In the genomic region with DNA sequence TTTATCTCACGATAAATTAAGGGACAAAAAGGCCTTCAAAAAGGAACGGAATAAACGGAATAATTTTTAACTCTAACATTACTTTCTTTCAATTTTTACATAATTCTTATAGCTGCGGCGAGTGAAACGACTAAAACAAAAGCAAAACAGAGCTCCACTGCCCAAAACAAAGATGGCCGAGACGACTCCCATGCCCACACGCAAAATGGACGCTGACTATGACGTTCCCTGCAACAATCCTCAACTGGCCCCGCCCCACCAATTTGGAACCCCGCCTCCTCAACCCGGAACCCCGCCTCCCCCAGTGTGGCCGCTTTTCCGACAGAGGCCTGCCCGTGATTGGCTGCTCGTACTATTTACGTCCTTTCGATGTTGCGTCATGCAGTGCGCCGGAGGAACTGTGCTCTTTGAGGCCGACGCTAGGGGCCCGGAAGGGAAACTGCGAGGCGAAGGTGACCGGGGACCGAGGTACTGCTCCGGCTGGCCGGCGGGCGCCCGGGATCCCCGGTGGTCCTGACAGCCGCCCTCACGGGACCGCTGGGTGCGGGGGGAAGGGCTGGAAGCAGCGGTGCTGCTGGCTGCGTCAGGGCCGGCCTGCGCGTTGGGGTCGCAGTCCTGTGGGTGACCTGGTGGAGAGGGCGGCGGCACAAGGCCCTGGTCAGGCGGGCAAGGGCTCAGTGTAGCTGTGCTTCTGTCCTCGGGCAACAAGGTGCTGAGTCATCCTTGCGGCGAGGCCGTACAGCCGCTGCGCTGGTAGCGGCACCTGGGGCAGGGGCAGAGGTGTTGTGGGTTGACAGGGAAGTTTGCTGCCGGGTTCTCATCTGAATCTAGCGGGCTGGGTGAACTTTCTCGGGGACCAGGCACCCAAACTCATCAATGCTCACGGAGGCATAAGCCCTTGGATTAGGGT, we compare ENCODE assay signal across 8 cellular contexts. TPM values are rescaled to one million over a fixed set of nuclear protein-coding genes. Genes with fewer than 3 reads are reported as not detected.
DNase-seq lines count a peak whose midpoint lies in the region; ATAC-seq, FAIRE-seq and TF ChIP-seq lines count a peak whose summit lies in the region.

A gene with protein sequence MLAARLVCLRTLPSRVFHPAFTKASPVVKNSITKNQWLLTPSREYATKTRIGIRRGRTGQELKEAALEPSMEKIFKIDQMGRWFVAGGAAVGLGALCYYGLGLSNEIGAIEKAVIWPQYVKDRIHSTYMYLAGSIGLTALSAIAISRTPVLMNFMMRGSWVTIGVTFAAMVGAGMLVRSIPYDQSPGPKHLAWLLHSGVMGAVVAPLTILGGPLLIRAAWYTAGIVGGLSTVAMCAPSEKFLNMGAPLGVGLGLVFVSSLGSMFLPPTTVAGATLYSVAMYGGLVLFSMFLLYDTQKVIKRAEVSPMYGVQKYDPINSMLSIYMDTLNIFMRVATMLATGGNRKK (plus strand): TSS at position 384 of the 910 bp plus-strand sequence. CDS start 1,992 bp downstream, outside the sequence.

- no peaks in the 10 kb centered on the region for H3K27me3 ChIP-seq in left ventricle myocardium inferior (ENCODE audit: low read depth)
- H3K27me3 ChIP-seq in prostate gland (replicated peaks; ENCODE audit: insufficient read depth) = no peaks in the 10 kb centered on the region

- DNase-seq in GM12892 (ENCODE audit: insufficient read length) (peak; percentile 63), NCI-H146 treated with DMSO at 0.1 percent for 48 hours (lab: John Stamatoyannopoulos, UW; ENCODE audit: unreplicated experiment) (peak; percentile 96), amygdala (lab: John Stamatoyannopoulos, UW) (peak; percentile 47 to 99 (median 98)), left ventricle myocardium inferior (peak; percentile 99), prostate gland (ENCODE audit: low spot score) (peak; percentile 99), urothelium cell line (ENCODE audit: low spot score) (peak; percentile 94)

- peak; percentile 83 for TF ChIP-seq POLR2A in GM12892 (IDR thresholded peaks at IDR 0.05; ENCODE audit: low read depth, low read length)
- peak; percentile 74 for TF ChIP-seq POLR2A in prostate gland (IDR thresholded peaks at IDR 0.05)

- H3K4me3 ChIP-seq in left ventricle myocardium inferior = peak within 1 kb of the TSS; percentile 100
- H3K4me3 ChIP-seq in prostate gland = peak within 1 kb of the TSS; percentile 67 to 97

- peaks cover 20% of the 10 kb centered on the region for H3K27me3 Mint-ChIP-seq in T-helper 1 cell treated with Interleukin-12 subunit alpha and Interleukin-12 subunit beta and Interleukin-4 antibody, amounts not matched to agents 30 μg/mL and 1 μg/mL, for 36 hours (ENCODE audit: low read depth)

- H3K9me3 Mint-ChIP-seq in T-helper 1 cell treated with Interleukin-12 subunit alpha and Interleukin-12 subunit beta and Interleukin-4 antibody, amounts not matched to agents 30 μg/mL and 1 μg/mL, for 36 hours = no peaks in the 10 kb centered on the region

- peaks cover 34% of the 10 kb centered on the region for H3K36me3 ChIP-seq in left ventricle myocardium inferior
- H3K36me3 ChIP-seq in prostate gland = peaks cover 0 to 13% of the 10 kb centered on the region in 2 donors

- peak within 1 kb of the TSS; percentile 86 for H3K4me3 Mint-ChIP-seq in T-helper 1 cell treated with Interleukin-12 subunit alpha and Interleukin-12 subunit beta and Interleukin-4 antibody, amounts not matched to agents 30 μg/mL and 1 μg/mL, for 36 hours

- peak; percentile 98 for ATAC-seq in HG02870 (IDR thresholded peaks at IDR 0.05; ENCODE audit: unreplicated experiment)

- TF ChIP-seq CTCF in left ventricle myocardium inferior (IDR thresholded peaks at IDR 0.05; ENCODE audit: borderline replicate concordance) (peak; percentile 59), prostate gland (IDR thresholded peaks at IDR 0.05) (peak in 3 of 4 experiments; percentile 24 to 69 (median 61))

- H3K4me1 ChIP-seq in left ventricle myocardium inferior (peaks cover 41% of the 10 kb centered on the region), prostate gland (replicated peaks) (no peaks in the 10 kb centered on the region)

- peaks cover 12% of the 10 kb centered on the region for H3K36me3 Mint-ChIP-seq in T-helper 1 cell treated with Interleukin-12 subunit alpha and Interleukin-12 subunit beta and Interleukin-4 antibody, amounts not matched to agents 30 μg/mL and 1 μg/mL, for 36 hours (ENCODE audit: low read depth)

- peak within 1 kb of the TSS; percentile 98 for H3K27ac ChIP-seq in left ventricle myocardium inferior (replicated peaks)
- H3K27ac ChIP-seq in prostate gland = peak within 1 kb of the TSS; percentile 84 to 93

- peak within 1 kb of the TSS; percentile 97 for H3K27ac Mint-ChIP-seq in T-helper 1 cell treated with Interleukin-12 subunit alpha and Interleukin-12 subunit beta and Interleukin-4 antibody, amounts not matched to agents 30 μg/mL and 1 μg/mL, for 36 hours

- peak; percentile 99 for FAIRE-seq in GM12892 (lab: Jason Lieb, UNC)
- FAIRE-seq in urothelium cell line (lab: Jason Lieb, UNC) = no peak

- under 1% methylated on average over 57 of the region's 61 CpGs for WGBS in prostate gland

- intact Hi-C loops in left ventricle myocardium inferior (cut with micrococcal nuclease) = no loop called here
- intact Hi-C loops in prostate gland (cut with DNase I) = loop anchor here (5.0 kb wide), 1 partner anchor 188 kb away; a partner anchor contains a TSS

- H3K9me3 ChIP-seq in left ventricle myocardium inferior (replicated peaks) (no peaks in the 10 kb centered on the region), prostate gland (no peaks in the 10 kb centered on the region)

- peaks cover 20% of the 10 kb centered on the region for H3K4me1 Mint-ChIP-seq in T-helper 1 cell treated with Interleukin-12 subunit alpha and Interleukin-12 subunit beta and Interleukin-4 antibody, amounts not matched to agents 30 μg/mL and 1 μg/mL, for 36 hours (ENCODE audit: low read depth)

RNA-seq across cellular contexts. Expression of the gene that starts here (rescaled TPM):
- 163 TPM for polyA plus RNA-seq in GM12892 (2012; ENCODE audit: missing spikeins)
- total RNA-seq in left ventricle myocardium inferior (468 TPM), prostate gland (100 to 1,000 TPM; 122 to 143 TPM)

Comparison
In these comparisons a context has a peak if more than half of its experiments do, and no peak if none do; other contexts are left out.
1. Peak in every context shown above with its lines: DNase-seq, ATAC-seq, H3K4me3 ChIP-seq and H3K27ac ChIP-seq.